In the genomic region with DNA sequence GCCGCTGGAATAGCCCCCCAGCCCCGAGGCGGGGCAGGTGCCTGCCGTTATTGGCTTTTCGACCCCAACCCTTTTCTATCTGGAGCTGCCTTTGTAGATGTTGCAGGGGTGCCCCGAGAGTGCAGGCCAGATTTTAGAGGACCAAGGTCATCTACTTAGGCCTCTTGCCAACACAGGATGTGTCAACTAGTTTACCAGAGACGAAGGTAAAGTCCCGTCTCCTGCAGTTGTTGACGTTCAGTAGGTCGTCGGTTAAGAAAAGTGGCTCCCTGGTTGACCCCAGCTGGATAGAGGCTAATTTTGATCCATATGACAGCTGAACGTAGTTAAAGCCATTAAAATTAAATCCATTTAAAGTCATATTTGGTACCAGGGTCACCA, we compare ENCODE assay signal across 8 cellular contexts. TPM values are rescaled to one million over a fixed set of nuclear protein-coding genes. Genes with fewer than 3 reads are reported as not detected.
DNase-seq lines count a peak whose midpoint lies in the region; ATAC-seq and TF ChIP-seq lines count a peak whose summit lies in the region.

No MANE protein-coding gene starts in this region.

- peaks cover 17% of the 10 kb centered on the region for H3K4me1 ChIP-seq in body of pancreas
- peaks cover 0 to 40% (median 34%) of the 10 kb centered on the region in 5 donors for H3K4me1 ChIP-seq in subcutaneous abdominal adipose tissue (ENCODE audit: control insufficient read depth in 5 of 5, insufficient read depth in 5 of 5, low read length in 5 of 5)

- peak overlapping the region; percentile 90 for H3K4me3 ChIP-seq in Jurkat, Clone E6-1 (ENCODE audit: low read length)
- H3K4me3 ChIP-seq in body of pancreas (peak overlapping the region; percentile 69 to 86), kidney epithelial cell (ENCODE audit: low read depth, low read length) (peak overlapping the region; percentile 98), subcutaneous abdominal adipose tissue (ENCODE audit: low read depth in 1 of 5, low read length in 5 of 5) (peak overlapping the region; percentile 90 to 91 (median 90))

- no peaks in the 10 kb centered on the region for H3K9me3 ChIP-seq in body of pancreas
- no peaks in the 10 kb centered on the region for H3K9me3 ChIP-seq in subcutaneous abdominal adipose tissue (ENCODE audit: control insufficient read depth in 5 of 5, low read length in 5 of 5)

- no peaks in the 10 kb centered on the region for H3K36me3 ChIP-seq in body of pancreas (replicated peaks in 1 of 2; ENCODE audit: insufficient read depth in 1 of 2, low read depth in 2 of 2)
- no peaks in the 10 kb centered on the region for H3K36me3 ChIP-seq in kidney epithelial cell (ENCODE audit: control insufficient read depth, insufficient read depth, low read length)
- H3K36me3 ChIP-seq in subcutaneous abdominal adipose tissue (ENCODE audit: control insufficient read depth in 5 of 5, insufficient read depth in 5 of 5, low read length in 5 of 5): no peaks in the 10 kb centered on the region

- peak overlapping the region; percentile 93 to 99 (median 96) for H3K27ac ChIP-seq in body of pancreas
- peak overlapping the region; percentile 81 for H3K27ac ChIP-seq in subcutaneous abdominal adipose tissue (ENCODE audit: low read depth, low read length)

- peak overlapping the region; percentile 19 to 99 (median 83) for H3K9ac ChIP-seq in subcutaneous abdominal adipose tissue (ENCODE audit: low read length in 5 of 5)

- intact Hi-C loops in body of pancreas (cut with DNase I): no loop called here

- peak; percentile 28 for DNase-seq in DMS53 treated with DMSO at 0.1 percent for 48 hours (lab: John Stamatoyannopoulos, UW; ENCODE audit: unreplicated experiment)
- no peak for DNase-seq in Jurkat, Clone E6-1 (ENCODE audit: low read depth, low spot score)
- DNase-seq in body of pancreas: peak in 3 of 4 donors; percentile 53 to 59 (median 55)
- no peak for DNase-seq in kidney epithelial cell (ENCODE audit: low read depth)
- no peak for DNase-seq in effector CD8-positive, alpha-beta T cell (lab: John Stamatoyannopoulos, UW)
- DNase-seq in SIG-M5 (lab: John Stamatoyannopoulos, UW): no peak

- ATAC-seq in GM21381 (IDR thresholded peaks at IDR 0.05; ENCODE audit: unreplicated experiment): peak; percentile 4
- peak; percentile 12 for ATAC-seq in body of pancreas

- no peak for TF ChIP-seq POLR2A in body of pancreas (IDR thresholded peaks at IDR 0.05)

- 1% methylated on average over 6 to 12 of the region's 12 CpGs for WGBS in body of pancreas, 2 donors

- H3K27me3 ChIP-seq in body of pancreas (no peaks in the 10 kb centered on the region), kidney epithelial cell (ENCODE audit: control insufficient read depth, insufficient read depth, low read length) (no peaks in the 10 kb centered on the region), subcutaneous abdominal adipose tissue (ENCODE audit: control insufficient read depth in 5 of 5, insufficient read depth in 4 of 5, low read length in 5 of 5) (no peaks in the 10 kb centered on the region)

- TF ChIP-seq CTCF in body of pancreas (IDR thresholded peaks at IDR 0.05) (no peak), kidney epithelial cell (IDR thresholded peaks at IDR 0.05; ENCODE audit: insufficient read depth, low read length, poor library complexity, severe bottlenecking) (no peak)

RNA-seq across cellular contexts. Expression of gene UBE3A, which starts 0.6 kb away (rescaled TPM):
- 106 TPM for polyA plus RNA-seq in Jurkat, Clone E6-1 (2012; ENCODE audit: insufficient read depth, insufficient read length)
- total RNA-seq in body of pancreas (10 to 100 TPM; 26.7 to 38.9 TPM), kidney epithelial cell (46.3 and 52.9 TPM in 2 replicates)

Comparison
In these comparisons a context has a peak if more than half of its experiments do, and no peak if none do; other contexts are left out.
1. DNase-seq: peak in DMS53 treated with DMSO at 0.1 percent for 48 hours (single experiment) and body of pancreas (3 of 4); none in Jurkat, Clone E6-1 (single experiment), kidney epithelial cell (single experiment), effector CD8-positive, alpha-beta T cell (single experiment) and SIG-M5 (single experiment).
2. Peak in every context shown above with its lines, with median percentiles within 50 percentile points of each other: H3K4me3 ChIP-seq.